26 cellular contexts compared by ENCODE assay signal in genomic region chr1:173403996-173404395, GRCh38.
"Had no signal": no experiment of that assay in that cellular context is flagged by ENCODE, and none has a peak within 500 bp of the region (broad histone marks: within the 10 kb centered on the region; RNA-seq: fewer than 3 reads in every experiment).

No MANE protein-coding gene starts in this region.

- H3K36me3 ChIP-seq: adrenal gland, breast epithelium, SJCRH30 had no signal

- H3K9me3 Mint-ChIP-seq: activated CD8-positive, alpha-beta T cell treated with anti-CD3 and anti-CD28 coated beads for 36 hours; activated naive CD8-positive, alpha-beta T cell treated with anti-CD3 and anti-CD28 coated beads, Interleukin-2, amount 10 ng/mL, durations not matched to agents 7 days and 5 days; activated T-cell treated with anti-CD3 and anti-CD28 coated beads, Interleukin-2, amount 50 U/mL, for 72 hours had no signal

- H3K4me3 ChIP-seq: adrenal gland, breast epithelium, SJCRH30 had no signal

- ATAC-seq: activated CD8-positive, alpha-beta T cell treated with anti-CD3 and anti-CD28 coated beads for 36 hours; activated T-cell treated with anti-CD3 and anti-CD28 coated beads, Interleukin-2, amount 50 U/mL, for 72 hours; Panc1; Right ventricle myocardium inferior had no signal

- H3K27ac ChIP-seq: adrenal gland, breast epithelium, SJCRH30, VCaP had no signal

- H3K4me3 Mint-ChIP-seq: activated CD8-positive, alpha-beta T cell treated with anti-CD3 and anti-CD28 coated beads for 36 hours; activated naive CD8-positive, alpha-beta T cell treated with anti-CD3 and anti-CD28 coated beads, Interleukin-2, amount 10 ng/mL, durations not matched to agents 7 days and 5 days; activated T-cell treated with anti-CD3 and anti-CD28 coated beads, Interleukin-2, amount 50 U/mL, for 72 hours had no signal

- H3K9ac ChIP-seq: SK-N-SH had no signal

- H3K4me2 ChIP-seq: SK-N-SH had no signal

- H3K4me1 ChIP-seq: breast epithelium, SJCRH30 had no signal

- H3K27me3 Mint-ChIP-seq: activated CD8-positive, alpha-beta T cell treated with anti-CD3 and anti-CD28 coated beads for 36 hours; activated naive CD8-positive, alpha-beta T cell treated with anti-CD3 and anti-CD28 coated beads, Interleukin-2, amount 10 ng/mL, durations not matched to agents 7 days and 5 days had no signal

- H3K27me3 ChIP-seq: adrenal gland, breast epithelium, SJCRH30 had no signal

- H3K9me3 ChIP-seq: adrenal gland, breast epithelium, SJCRH30, SK-N-SH had no signal

- H3K27ac Mint-ChIP-seq: activated CD8-positive, alpha-beta T cell treated with anti-CD3 and anti-CD28 coated beads for 36 hours; activated naive CD8-positive, alpha-beta T cell treated with anti-CD3 and anti-CD28 coated beads, Interleukin-2, amount 10 ng/mL, durations not matched to agents 7 days and 5 days; activated T-cell treated with anti-CD3 and anti-CD28 coated beads, Interleukin-2, amount 50 U/mL, for 72 hours had no signal

- DNase-seq: activated CD4-positive, alpha-beta T cell treated with anti-CD3 and anti-CD28 coated beads for 4 hours; activated CD8-positive, alpha-beta memory T cell treated with anti-CD3 and anti-CD28 coated beads, Interleukin-2, amount 50 U/mL, for 4 hours; activated CD8-positive, alpha-beta T cell treated with anti-CD3 and anti-CD28 coated beads for 36 hours; activated naive CD4-positive, alpha-beta T cell treated with anti-CD3 and anti-CD28 coated beads, Interleukin-2, amount 50 U/mL, for 16 hours; activated naive CD8-positive, alpha-beta T cell treated with anti-CD3 and anti-CD28 coated beads, Interleukin-2, amount 10 ng/mL, durations not matched to agents 7 days and 5 days; activated T-cell treated with anti-CD3 and anti-CD28 coated beads, Interleukin-2, amount 50 U/mL, for 72 hours; adrenal gland; anterior cingulate cortex; caudate nucleus; Kasumi-1; NCI-H1105 treated with DMSO at 0.1 percent for 48 hours; NCI-H1436 treated with DMSO at 0.1 percent for 48 hours; NCI-H187; NCI-H2081; NCI-H446 treated with DMSO at 0.1 percent for 48 hours; NCI-H524 treated with DMSO at 0.1 percent for 48 hours; NCI-H748 treated with DMSO at 0.1 percent for 48 hours; OCI-M1; RPMI8226; SJCRH30; SK-N-SH; T-helper 1 cell had no signal
